Comparison of ENCODE assay signal across 8 cellular contexts in genomic region chr9:120619751-120620655, GRCh38. TPM values are rescaled to one million over a fixed set of nuclear protein-coding genes. Genes with fewer than 3 reads are reported as not detected.
DNase-seq lines count a peak whose midpoint lies in the region; ATAC-seq and TF ChIP-seq lines count a peak whose summit lies in the region.

No MANE protein-coding gene starts in this region.

- DNase-seq in G401 (ENCODE audit: low spot score) (peak; percentile 85), NCI-H526 (lab: John Stamatoyannopoulos, UW) (peak; percentile 18 to 75), dorsolateral prefrontal cortex (peak in 5 of 10 donors; percentile 51 to 78 (median 64)), medulla oblongata (ENCODE audit: extremely low spot score) (peak; percentile 89)
- DNase-seq in activated CD4-positive, alpha-beta T cell treated with anti-CD3 and anti-CD28 coated beads, Interleukin-2, amount 50 U/mL, for 48 hours, result peak; percentile 49 to 69
- peak; percentile 8 to 16 for DNase-seq in stimulated activated CD8-positive, alpha-beta memory T cell treated with anti-CD3 and anti-CD28 coated beads, Interleukin-15, amount 100 ng/mL, for 48 hours (ENCODE audit: low read depth in 2 of 2)

- peak; percentile 79 for ATAC-seq in HG03354 (IDR thresholded peaks at IDR 0.05; ENCODE audit: poor library complexity, severe bottlenecking, unreplicated experiment)
- ATAC-seq in HG03460 (IDR thresholded peaks at IDR 0.05; ENCODE audit: unreplicated experiment), result no peak

- intact Hi-C loops in dorsolateral prefrontal cortex (cut with DNase I), result loop anchor here (5.0 to 10.0 kb wide), 5 partner anchors 38 to 317 kb away; partner anchors contain the start of genes CDK5RAP2 (in 1 of the 2) and TRAF1 (in 1 of the 2)

- peak overlapping the region in 6 of 59 donors; percentile 0 to 36 (median 18) for H3K4me3 ChIP-seq in dorsolateral prefrontal cortex

- in situ Hi-C loops in G401 (cut with HindIII; ENCODE audit: low sequenced_read_pairs), result no loop called here

- peak; percentile 87 to 99 (median 94) for TF ChIP-seq CTCF in dorsolateral prefrontal cortex (IDR thresholded peaks at IDR 0.05 in 54 of 56, conservative IDR thresholded peaks at IDR 0.05 in 2 of 56; ENCODE audit: low read depth in 1 of 56, partially characterized antibody in 56 of 56)

- peak overlapping the region in 57 of 59 donors; percentile 4 to 97 (median 74) for H3K27ac ChIP-seq in dorsolateral prefrontal cortex

- H3K27me3 ChIP-seq in dorsolateral prefrontal cortex, result no peaks in the 10 kb centered on the region

RNA-seq across cellular contexts. Expression of gene CDK5RAP2, which starts 40.0 kb away (rescaled TPM):
- total RNA-seq in G401 (2014; rRNA removed; shearing (Covaris generic)), result 27.9 and 54.8 TPM in 2 replicates
- total RNA-seq in dorsolateral prefrontal cortex, result 100 to 1,000 TPM in 7 of 120 experiments, 10 to 100 TPM in 113; 45.9 to 132 (median 71.9) TPM
